In genomic region chr19:27806471-27807070, GRCh38 we compare ENCODE assay signal across 27 cellular contexts.
"Had no signal": no experiment of that assay in that cellular context is flagged by ENCODE, and none has a peak within 500 bp of the region (broad histone marks: within the 10 kb centered on the region; RNA-seq: fewer than 3 reads in every experiment).

No MANE protein-coding gene starts in this region.

- H3K27ac ChIP-seq: neural progenitor cell, ovary, parathyroid adenoma, psoas muscle, right lobe of liver, sigmoid colon, stomach, thoracic aorta, thyroid gland, tibial nerve, upper lobe of left lung, uterus had no signal

- H3K4me3 Mint-ChIP-seq: natural killer cell; nephron; neural progenitor cell; stimulated activated effector memory CD8-positive, alpha-beta T cell treated with anti-CD3 and anti-CD28 coated beads, Interleukin-12 subunit alpha, Interleukin-12 subunit beta, amount 100 ng/mL, for 72 hours; stimulated activated naive B cell treated with anti-CD40 and anti-IgM and Interleukin-4, amounts not matched to agents 10 μg/mL and 1 μg/mL and 100 μg/mL, for 72 hours; stimulated activated naive CD8-positive, alpha-beta T cell treated with anti-CD3 and anti-CD28 coated beads, Interleukin-15, Interleukin-2, amounts not matched to agents 100 ng/mL and 50 ng/mL, for 24 hours had no signal

- H3K27ac Mint-ChIP-seq: natural killer cell; nephron; neural progenitor cell; progenitor cell of endocrine pancreas; stimulated activated effector memory CD8-positive, alpha-beta T cell treated with anti-CD3 and anti-CD28 coated beads, Interleukin-12 subunit alpha, Interleukin-12 subunit beta, amount 100 ng/mL, for 72 hours; stimulated activated naive B cell treated with anti-CD40 and anti-IgM and Interleukin-4, amounts not matched to agents 10 μg/mL and 1 μg/mL and 100 μg/mL, for 72 hours; stimulated activated naive CD8-positive, alpha-beta T cell treated with anti-CD3 and anti-CD28 coated beads, Interleukin-15, Interleukin-2, amounts not matched to agents 100 ng/mL and 50 ng/mL, for 24 hours had no signal

- H3K36me3 ChIP-seq: neural progenitor cell, ovary, right lobe of liver, thyroid gland, uterus had no signal

- FAIRE-seq: small intestine had no signal

- H3K27me3 ChIP-seq: neural progenitor cell, ovary, right lobe of liver, sigmoid colon, stomach, thyroid gland, tibial nerve, upper lobe of left lung, uterus had no signal

- ATAC-seq: natural killer cell; psoas muscle; right cardiac atrium; right lobe of liver; stimulated activated effector memory CD8-positive, alpha-beta T cell treated with anti-CD3 and anti-CD28 coated beads, Interleukin-12 subunit alpha, Interleukin-12 subunit beta, amount 100 ng/mL, for 72 hours; stimulated activated naive B cell treated with anti-CD40 and anti-IgM and Interleukin-4, amounts not matched to agents 10 μg/mL and 1 μg/mL and 100 μg/mL, for 72 hours had no signal

- H3K4me1 Mint-ChIP-seq: nephron; neural progenitor cell; stimulated activated effector memory CD8-positive, alpha-beta T cell treated with anti-CD3 and anti-CD28 coated beads, Interleukin-12 subunit alpha, Interleukin-12 subunit beta, amount 100 ng/mL, for 72 hours; stimulated activated naive B cell treated with anti-CD40 and anti-IgM and Interleukin-4, amounts not matched to agents 10 μg/mL and 1 μg/mL and 100 μg/mL, for 72 hours had no signal

- H3K4me3 ChIP-seq: neural progenitor cell, ovary, psoas muscle, right lobe of liver, sigmoid colon, stomach, thoracic aorta, thyroid gland, tibial nerve, upper lobe of left lung, uterus had no signal

- H3K27me3 Mint-ChIP-seq: progenitor cell of endocrine pancreas; stimulated activated naive B cell treated with anti-CD40 and anti-IgM and Interleukin-4, amounts not matched to agents 10 μg/mL and 1 μg/mL and 100 μg/mL, for 72 hours; stimulated activated naive CD8-positive, alpha-beta T cell treated with anti-CD3 and anti-CD28 coated beads, Interleukin-15, Interleukin-2, amounts not matched to agents 100 ng/mL and 50 ng/mL, for 24 hours had no signal

- H3K4me1 ChIP-seq: neural progenitor cell, parathyroid adenoma, psoas muscle, right lobe of liver, sigmoid colon, stomach, thyroid gland, upper lobe of left lung, uterus had no signal

- DNase-seq: natural killer cell; occipital lobe; ovary; psoas muscle; right cardiac atrium; right lobe of liver; sigmoid colon; small intestine; stimulated activated CD4-positive, alpha-beta T cell treated with anti-CD3 and anti-CD28 coated beads, Interleukin-15, amount 100 ng/mL, for 24 hours; stimulated activated CD4-positive, alpha-beta T cell treated with anti-CD3 and anti-CD28 coated beads, Interleukin-2, amount 100 ng/mL, for 24 hours; stimulated activated CD4-positive, alpha-beta T cell treated with anti-CD3 and anti-CD28 coated beads, Interleukin-2, amount 100 ng/mL, for 48 hours; stimulated activated CD4-positive, alpha-beta T cell treated with anti-CD3 and anti-CD28 coated beads, Interleukin-4, amount 100 ng/mL, for 24 hours; stimulated activated naive B cell treated with anti-CD40 and anti-IgM and Interleukin-4, amounts not matched to agents 10 μg/mL and 1 μg/mL and 100 μg/mL, for 72 hours; stimulated activated naive CD4-positive, alpha-beta T cell treated with Interleukin-2 at 50 U/mL for 16 hours; stomach; thyroid gland; trophoblast cell; uterus had no signal

- H3K9me3 Mint-ChIP-seq: natural killer cell; stimulated activated effector memory CD8-positive, alpha-beta T cell treated with anti-CD3 and anti-CD28 coated beads, Interleukin-12 subunit alpha, Interleukin-12 subunit beta, amount 100 ng/mL, for 72 hours had no signal

- H3K9me3 ChIP-seq: ovary, psoas muscle, right lobe of liver, sigmoid colon, thoracic aorta, thyroid gland, upper lobe of left lung, uterus had no signal
